13 cellular contexts compared by ENCODE assay signal in the genomic region with DNA sequence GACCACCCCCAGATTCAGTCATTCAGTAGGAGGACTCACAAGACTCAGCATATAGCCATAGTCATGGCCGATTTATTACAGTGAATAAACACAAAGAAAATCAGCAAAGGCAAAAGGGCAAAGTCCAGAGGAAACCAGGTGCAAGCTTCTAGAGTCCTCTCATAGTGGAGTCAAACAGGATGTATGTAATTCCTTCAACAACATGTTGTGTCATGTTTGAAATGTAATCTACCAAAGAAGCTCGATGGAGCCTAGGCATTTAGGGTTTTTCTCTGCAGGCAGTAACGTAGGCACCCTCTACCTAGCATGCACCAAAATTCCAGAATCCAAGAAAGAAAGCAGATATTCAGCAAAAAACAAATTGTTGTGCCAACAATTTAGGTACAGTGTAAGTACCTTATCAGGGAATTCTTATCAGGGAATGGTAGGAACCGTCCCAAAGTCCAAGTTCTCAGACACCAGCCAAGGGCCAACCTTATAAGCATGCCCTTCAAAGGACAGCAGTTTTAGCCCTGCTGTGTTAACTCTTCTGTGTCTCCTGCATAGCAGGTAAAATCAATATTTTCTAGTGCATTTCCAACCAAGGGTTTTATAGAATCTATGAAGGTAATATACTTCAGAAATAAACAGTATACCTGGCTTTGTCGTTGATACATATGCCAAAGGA. TPM values are rescaled to one million over a fixed set of nuclear protein-coding genes. Genes with fewer than 3 reads are reported as not detected.
DNase-seq lines count a peak whose midpoint lies in the region; ATAC-seq, FAIRE-seq and TF ChIP-seq lines count a peak whose summit lies in the region.
"Had no signal": no experiment of that assay in that cellular context is flagged by ENCODE, and none has a peak within 500 bp of the region (broad histone marks: within the 10 kb centered on the region; RNA-seq: fewer than 3 reads in every experiment).

No MANE protein-coding gene starts in this region.

- H3K4me2 ChIP-seq in Karpas-422 (ENCODE audit: low read depth, low read length, poor library complexity, severe bottlenecking) = peak overlapping the region; percentile 61
- H3K4me2 ChIP-seq in GM12878 (ENCODE audit: control insufficient read depth, insufficient read depth) = no peak overlapping the region

- H3K4me3 ChIP-seq in Karpas-422 (ENCODE audit: low read length) (no peak overlapping the region), GM12878 (no peak overlapping the region), mucosa of rectum (ENCODE audit: low read length in 2 of 2) (peak overlapping the region; percentile 53 to 57)
- H3K4me3 ChIP-seq: SJSA1 had no signal

- H3K4me1 ChIP-seq in Karpas-422 (ENCODE audit: low read length) (peaks cover 42% of the 10 kb centered on the region), GM12878 (ENCODE audit: control insufficient read depth, insufficient read depth, low read length) (peaks cover 23% of the 10 kb centered on the region), mucosa of rectum (ENCODE audit: control insufficient read depth in 2 of 2, insufficient read depth in 2 of 2, low read length in 2 of 2) (peaks cover 31 to 38% of the 10 kb centered on the region in 2 donors)
- H3K4me1 ChIP-seq: SJSA1 had no signal

- H3K9me2 ChIP-seq in Karpas-422 (replicated peaks; ENCODE audit: insufficient read depth, low read length) = no peaks in the 10 kb centered on the region

- TF ChIP-seq EP300 in GM12878 (IDR thresholded peaks at IDR 0.05; ENCODE audit: borderline replicate concordance in 1 of 2, control insufficient read depth in 1 of 2, low read depth in 2 of 2, low read length in 2 of 2) = no peak

- CTCF ChIA-PET in GM12878 (lab: Yijun Ruan, JAX) = interaction anchor here (1.0 to 19.8 kb wide), 10 partner anchors 10 to 123 kb away, joined by 3 to 355 read pairs (median 16); a partner anchor contains a TSS

- H3K27ac ChIP-seq in Karpas-422 (ENCODE audit: low read length) (peak overlapping the region; percentile 93), GM12878 (ENCODE audit: control insufficient read depth, insufficient read depth) (peak overlapping the region; percentile 92), mucosa of rectum (ENCODE audit: low read depth in 2 of 2, low read length in 2 of 2) (peak overlapping the region; percentile 80 to 88)
- H3K27ac ChIP-seq: SJSA1 had no signal

- ATAC-seq in GM12878 = peak; percentile 9
- ATAC-seq in HG02588 (IDR thresholded peaks at IDR 0.05; ENCODE audit: unreplicated experiment) = no peak

- H3K36me3 ChIP-seq in Karpas-422 (ENCODE audit: insufficient read depth, low read length) (no peaks in the 10 kb centered on the region), GM12878 (ENCODE audit: control insufficient read depth in 2 of 2, insufficient read depth in 2 of 2, low read length in 1 of 2) (no peaks in the 10 kb centered on the region), mucosa of rectum (ENCODE audit: control insufficient read depth in 2 of 2, insufficient read depth in 2 of 2, low read length in 2 of 2) (no peaks in the 10 kb centered on the region)
- H3K36me3 ChIP-seq: SJSA1 had no signal

- POLR2A ChIA-PET in GM12878 (lab: Charles Lee) = interaction anchor here (0.7 to 3.8 kb wide), 11 partner anchors 10 to 111 kb away, joined by 3 to 34 read pairs (median 3); a partner anchor contains a TSS

- H3K27me3 ChIP-seq in Karpas-422 (ENCODE audit: low read length) (no peaks in the 10 kb centered on the region), GM12878 (replicated peaks in 1 of 2; ENCODE audit: control insufficient read depth in 2 of 2, insufficient read depth in 2 of 2, low read length in 1 of 2) (no peaks in the 10 kb centered on the region), mucosa of rectum (ENCODE audit: control insufficient read depth in 2 of 2, insufficient read depth in 2 of 2, low read length in 2 of 2) (no peaks in the 10 kb centered on the region)
- H3K27me3 ChIP-seq: SJSA1 had no signal

- in situ Hi-C loops in GM12878 (cut with MboI) = no loop called here

- DNase-seq in DMS53 (lab: John Stamatoyannopoulos, UW) (peak; percentile 99), Karpas-422 (no peak), GM12878 (ENCODE audit: low read depth, low spot score) (no peak), NCI-H2081 (lab: John Stamatoyannopoulos, UW) (no peak), NCI-H1436 (lab: John Stamatoyannopoulos, UW) (no peak)
- DNase-seq: activated CD4-positive, alpha-beta T cell treated with anti-CD3 and anti-CD28 coated beads, Interleukin-2, amount 50 U/mL, for 4 hours; stimulated activated CD4-positive, alpha-beta T cell treated with anti-CD3 and anti-CD28 coated beads, Interleukin-12 subunit alpha, Interleukin-12 subunit beta, amount 100 ng/mL, for 4 hours had no signal

- BruUV-seq in GM12878 (replicated peaks; lab: Mats Ljungman, UMichigan) = no TSS peak

- H2AFZ ChIP-seq in Karpas-422 (ENCODE audit: low read length) = no peak overlapping the region
- H2AFZ ChIP-seq in GM12878 (ENCODE audit: control insufficient read depth, low read depth, low read length) = no peak overlapping the region

- TF ChIP-seq CTCF in GM12878 (IDR thresholded peaks at IDR 0.05 in 2 of 3, conservative IDR thresholded peaks at IDR 0.05 in 1 of 3; ENCODE audit: control insufficient read depth in 2 of 3, extremely low read depth in 1 of 3, insufficient read depth in 1 of 3, low read depth in 3 of 3, low read length in 3 of 3) = no peak

- H4K20me1 ChIP-seq in Karpas-422 (ENCODE audit: insufficient read depth, low read depth, low read length) = no peaks in the 10 kb centered on the region
- H4K20me1 ChIP-seq in GM12878 (ENCODE audit: control insufficient read depth, insufficient read depth) = no peaks in the 10 kb centered on the region

- WGBS in GM12878 (ENCODE audit: insufficient coverage, insufficient replicate concordance, low lambda C conversion rate, missing lambda C conversion rate) = 92% methylated on average over 5 of the region's 5 CpGs

- no peak for FAIRE-seq in GM12878 (lab: Jason Lieb, UNC)

- SMC1A ChIA-PET in GM12878 (lab: Charles Lee; ENCODE audit: uncharacterized antibody, unreplicated experiment) = interaction anchor here (0.6 to 23.5 kb wide), 14 partner anchors 10 to 109 kb away, joined by 3 to 735 read pairs (median 6); a partner anchor contains a TSS

- H3K79me2 ChIP-seq in Karpas-422 (ENCODE audit: low read length) = no peaks in the 10 kb centered on the region
- no peaks in the 10 kb centered on the region for H3K79me2 ChIP-seq in GM12878 (ENCODE audit: control insufficient read depth, insufficient read depth, low read length)

- intact Hi-C loops in GM12878 (cut with micrococcal nuclease; ENCODE audit: unreplicated experiment) = no loop called here

- H3K9me3 ChIP-seq in Karpas-422 (ENCODE audit: low read length) = peaks cover 17% of the 10 kb centered on the region
- H3K9me3 ChIP-seq in GM12878 (replicated peaks; ENCODE audit: control insufficient read depth, insufficient read depth, low read length) = peaks cover 4% of the 10 kb centered on the region
- H3K9me3 ChIP-seq in mucosa of rectum (ENCODE audit: control insufficient read depth in 2 of 2, low read length in 2 of 2) = peaks cover 3% of the 10 kb centered on the region in 2 donors
- H3K9me3 ChIP-seq: SJSA1 had no signal

- no peak for TF ChIP-seq POLR2A in GM12878 (IDR thresholded peaks at IDR 0.05; ENCODE audit: low read depth, low read length)

- no peak for TF ChIP-seq RAD21 in GM12878 (IDR thresholded peaks at IDR 0.05; ENCODE audit: insufficient read depth, low read depth, low read length)

- RAD21 ChIA-PET in GM12878 (lab: Charles Lee; ENCODE audit: unreplicated experiment) = interaction anchor here (1.0 to 6.6 kb wide), 14 partner anchors 10 to 108 kb away, joined by 3 to 76 read pairs (median 10); a partner anchor contains a TSS

- H3K9ac ChIP-seq in Karpas-422 (ENCODE audit: low read length) = peak overlapping the region; percentile 60; the same call in 1 of the 2 replicates
- H3K9ac ChIP-seq in GM12878 (ENCODE audit: control insufficient read depth, insufficient read depth, low read length) = no peak overlapping the region
- no peak overlapping the region for H3K9ac ChIP-seq in mucosa of rectum (ENCODE audit: low read depth in 1 of 2, low read length in 2 of 2)

RNA-seq across cellular contexts. Expression of a gene that starts 16.1 kb away (rescaled TPM):
- total RNA-seq in Karpas-422 (2014; rRNA removed; shearing (Covaris generic); ENCODE audit: low replicate concordance) = 19.3 and 66.0 TPM in 2 replicates
- 145 and 152 TPM in 2 replicates for total RNA-seq in GM12878 (2013; cell fraction: nucleolus; rRNA removed)
- total RNA-seq in GM12878 (2014; rRNA removed) = 44.1 and 52.5 TPM in 2 replicates
- total RNA-seq in GM12878 (2014; rRNA removed; fragmentation: Illumina TruSeq; extraction: Trizol) = 53.7 and 55.9 TPM in 2 replicates
- 30.4 and 30.8 TPM in 2 replicates for total RNA-seq in GM12878 (2021)
- polyA plus RNA-seq in GM12878 (2011; ENCODE audit: low read depth) = 20.9 TPM
- 89.6 and 105 TPM in 2 replicates for polyA plus RNA-seq in GM12878 (2011; rRNA removed)
- polyA plus RNA-seq in GM12878 (2011; cell fraction: cytosol; rRNA removed) = 54.6 and 63.9 TPM in 2 replicates
- polyA plus RNA-seq in GM12878 (2011; cell fraction: nucleus; rRNA removed) = 36.8 and 51.5 TPM in 2 replicates
- polyA plus RNA-seq in GM12878 (2012) = 30.7 and 68.4 TPM in 2 replicates
- 72.7 and 89.7 TPM in 2 replicates for polyA plus RNA-seq in GM12878 (2014; fragmentation: Illumina TruSeq; extraction: Trizol)
- polyA plus RNA-seq in GM12878 (2014; fragmentation: Nextera tagmentation; extraction: Ambion mirVana) = 10 to 100 TPM; 20.5 to 27.1 TPM
- polyA plus RNA-seq in GM12878 (2014; rRNA removed) = 32.1 and 42.5 TPM in 2 replicates
- 10 to 100 TPM; 24.3 to 28.3 TPM for polyA plus RNA-seq in GM12878 (2016; fragmentation: Nextera tagmentation; extraction: Ambion mirVana)
- 86.4 and 92.1 TPM in 2 replicates for polyA minus RNA-seq in GM12878 (2011; rRNA and poly(A)+ RNA removed)
- polyA minus RNA-seq in GM12878 (2011; cell fraction: cytosol; rRNA and poly(A)+ RNA removed) = 19.6 and 22.6 TPM in 2 replicates
- 19.1 and 23.9 TPM in 2 replicates for polyA minus RNA-seq in GM12878 (2011; cell fraction: nucleus; rRNA and poly(A)+ RNA removed)
- total RNA-seq: epithelial cell of proximal tubule, M059J, neural crest cell, SJSA1 had no signal

RNA-seq across cellular contexts. Expression of a gene that starts 40.2 kb away (rescaled TPM):
- total RNA-seq in Karpas-422 (2014; rRNA removed; shearing (Covaris generic); ENCODE audit: low replicate concordance) = 14.4 and 29.4 TPM in 2 replicates
- 245 and 258 TPM in 2 replicates for total RNA-seq in GM12878 (2013; cell fraction: nucleolus; rRNA removed)
- total RNA-seq in GM12878 (2014; rRNA removed) = 12.3 and 15.2 TPM in 2 replicates
- 13.8 and 14.5 TPM in 2 replicates for total RNA-seq in GM12878 (2014; rRNA removed; fragmentation: Illumina TruSeq; extraction: Trizol)
- total RNA-seq in GM12878 (2021) = 10.4 and 14.2 TPM in 2 replicates
- polyA plus RNA-seq in GM12878 (2011; ENCODE audit: low read depth) = 12.7 TPM
- polyA plus RNA-seq in GM12878 (2011; rRNA removed) = 18.1 and 20.8 TPM in 2 replicates
- 7.7 and 7.8 TPM in 2 replicates for polyA plus RNA-seq in GM12878 (2011; cell fraction: cytosol; rRNA removed)
- 20.4 and 23.3 TPM in 2 replicates for polyA plus RNA-seq in GM12878 (2011; cell fraction: nucleus; rRNA removed)
- 9.2 and 10.5 TPM in 2 replicates for polyA plus RNA-seq in GM12878 (2012)
- 20.3 and 26.6 TPM in 2 replicates for polyA plus RNA-seq in GM12878 (2014; fragmentation: Illumina TruSeq; extraction: Trizol)
- polyA plus RNA-seq in GM12878 (2014; fragmentation: Nextera tagmentation; extraction: Ambion mirVana) = 1 to 10 TPM; 3.4 to 6.8 TPM
- 9.3 and 11.2 TPM in 2 replicates for polyA plus RNA-seq in GM12878 (2014; rRNA removed)
- polyA plus RNA-seq in GM12878 (2016; fragmentation: Nextera tagmentation; extraction: Ambion mirVana) = 1 to 10 TPM; 7.5 to 7.9 TPM
- polyA minus RNA-seq in GM12878 (2011; rRNA and poly(A)+ RNA removed) = 21.3 and 24.2 TPM in 2 replicates
- 2.3 and 2.4 TPM in 2 replicates for polyA minus RNA-seq in GM12878 (2011; cell fraction: cytosol; rRNA and poly(A)+ RNA removed)
- polyA minus RNA-seq in GM12878 (2011; cell fraction: nucleus; rRNA and poly(A)+ RNA removed) = 16.3 and 17.8 TPM in 2 replicates
- total RNA-seq: epithelial cell of proximal tubule, M059J, neural crest cell, SJSA1 had no signal

Comparison
In these comparisons a context has a peak if more than half of its experiments do, and no peak if none do; other contexts are left out.
1. H3K4me3 ChIP-seq: peak in mucosa of rectum (2 of 2); none in Karpas-422 (single experiment) and GM12878 (single experiment).
2. Peak in every context shown above with its lines, with median percentiles within 50 percentile points of each other: H3K27ac ChIP-seq.